ENCODE assay signal across 8 cellular contexts in the genomic region with DNA sequence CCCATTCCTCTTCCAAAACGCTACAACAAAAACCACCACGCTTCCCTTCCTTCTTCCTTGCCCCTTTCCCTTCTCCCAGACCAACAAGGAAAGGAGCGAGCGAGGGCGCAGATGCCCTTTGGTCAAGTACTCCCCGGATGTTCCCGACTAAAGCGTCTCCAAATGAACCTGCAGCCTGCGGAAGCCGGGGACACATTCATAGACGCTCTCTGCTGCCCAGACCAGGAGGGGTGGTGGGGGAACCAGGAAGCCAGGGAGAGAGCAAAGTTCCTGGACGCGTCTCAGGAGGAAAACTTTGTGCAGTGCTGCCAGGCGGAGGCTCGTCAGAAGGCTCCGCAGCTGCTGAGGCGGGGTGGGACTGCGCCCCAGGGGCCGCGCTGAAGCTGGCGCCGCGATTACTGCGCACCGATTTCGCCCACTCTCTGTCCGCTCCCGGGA. TPM values are rescaled to one million over a fixed set of nuclear protein-coding genes. Genes with fewer than 3 reads are reported as not detected.
A peak's percentile ranks its signal among the peaks of the same experiment; 100 is the strongest.
DNase-seq lines count a peak whose midpoint lies in the region; ATAC-seq and TF ChIP-seq lines count a peak whose summit lies in the region.

No MANE protein-coding gene starts in this region.

- H3K36me3 ChIP-seq in WERI-Rb-1: no peaks in the 10 kb centered on the region
- no peaks in the 10 kb centered on the region for H3K36me3 ChIP-seq in rectal smooth muscle tissue (ENCODE audit: control insufficient read depth, insufficient read depth, low read length)

- H3K4me3 ChIP-seq in WERI-Rb-1 (ENCODE audit: low read depth, low read length): peak overlapping the region; percentile 69
- peak overlapping the region; percentile 71 for H3K4me3 ChIP-seq in rectal smooth muscle tissue (ENCODE audit: low read length)

- ATAC-seq in GM19324 (IDR thresholded peaks at IDR 0.05; ENCODE audit: low FRiP score, unreplicated experiment): peak; percentile 42
- peak; percentile 55 for ATAC-seq in HG03354 (IDR thresholded peaks at IDR 0.05; ENCODE audit: poor library complexity, severe bottlenecking, unreplicated experiment)
- ATAC-seq in left ventricle myocardium superior: peak; percentile 70

- DNase-seq in ACHN (peak; percentile 33), WERI-Rb-1 (peak; percentile 39), left ventricle myocardium superior (peak; percentile 31)
- DNase-seq in central memory CD4-positive, alpha-beta T cell: no peak
- DNase-seq in activated CD4-positive, alpha-beta T cell treated with anti-CD3 and anti-CD28 coated beads for 4 hours: no peak

- no peak overlapping the region for H3K27ac ChIP-seq in WERI-Rb-1
- no peak overlapping the region for H3K27ac ChIP-seq in rectal smooth muscle tissue (ENCODE audit: low read depth, low read length)

- peaks cover 7% of the 10 kb centered on the region for H3K4me1 ChIP-seq in rectal smooth muscle tissue (ENCODE audit: control insufficient read depth, insufficient read depth, low read length)

- H3K9ac ChIP-seq in rectal smooth muscle tissue (ENCODE audit: low read length): no peak overlapping the region

- H3K9me3 ChIP-seq in WERI-Rb-1 (ENCODE audit: severe bottlenecking): no peaks in the 10 kb centered on the region

- intact Hi-C loops in left ventricle myocardium superior (cut with micrococcal nuclease): loop anchor here (10.0 kb wide), 1 partner anchor 141 kb away; no protein-coding TSS in a partner anchor

- no peak for TF ChIP-seq CTCF in WERI-Rb-1 (IDR thresholded peaks at IDR 0.05; ENCODE audit: low read depth, low read length)

- peaks cover 6% of the 10 kb centered on the region for H3K27me3 ChIP-seq in WERI-Rb-1 (ENCODE audit: insufficient read depth, low read depth, severe bottlenecking)
- H3K27me3 ChIP-seq in rectal smooth muscle tissue (ENCODE audit: control insufficient read depth, insufficient read depth, low read length): peaks cover 14% of the 10 kb centered on the region

- in situ Hi-C loops in ACHN (cut with HindIII; ENCODE audit: low pct_ligation_motif_present, low pct_unique_long_range_greater_than_20kb, low sequenced_read_pairs): no loop called here

RNA-seq across cellular contexts. Expression of a gene that starts 0.8 kb away (rescaled TPM):
- total RNA-seq in left ventricle myocardium superior: 0.94 TPM

Comparison
In these comparisons a context has a peak if more than half of its experiments do, and no peak if none do; other contexts are left out.
1. DNase-seq: peak in ACHN (single experiment), WERI-Rb-1 (single experiment) and left ventricle myocardium superior (single experiment); none in central memory CD4-positive, alpha-beta T cell (single experiment) and activated CD4-positive, alpha-beta T cell treated with anti-CD3 and anti-CD28 coated beads for 4 hours (0 of 2).
2. Peak in every context shown above with its lines, with median percentiles within 50 percentile points of each other: ATAC-seq.